In the genomic region with DNA sequence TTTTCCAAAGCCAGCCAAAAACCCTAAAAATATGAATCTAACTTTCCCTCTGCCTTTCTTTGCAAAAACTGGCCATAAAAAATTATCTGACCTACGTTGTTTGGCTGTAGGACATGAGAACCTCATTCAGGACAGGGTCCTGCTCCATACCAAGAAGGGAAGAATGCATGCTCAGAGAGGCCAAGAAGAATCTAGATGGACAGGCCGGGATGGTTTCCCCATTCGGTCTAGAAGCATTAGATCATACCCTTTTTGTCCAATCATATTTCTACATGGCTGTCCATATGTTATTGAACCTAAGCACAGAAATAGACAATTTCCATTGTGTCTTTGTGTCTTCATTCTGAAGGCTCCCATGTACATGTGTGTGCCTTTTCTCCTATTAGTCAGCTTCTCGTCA, we compare ENCODE assay signal across 8 cellular contexts.
"Had no signal": no experiment of that assay in that cellular context is flagged by ENCODE, and none has a peak within 500 bp of the region (broad histone marks: within the 10 kb centered on the region; RNA-seq: fewer than 3 reads in every experiment).

No MANE protein-coding gene starts in this region.

- DNase-seq: GDM1, GF-D8 had no signal

- H3K4me3 ChIP-seq: GM12878 had no signal

- FAIRE-seq: G401.6, GM12878, GM12891, GM12892, GM18507, GM19239 had no signal
